ENCODE assay signal across 12 cellular contexts in the genomic region with DNA sequence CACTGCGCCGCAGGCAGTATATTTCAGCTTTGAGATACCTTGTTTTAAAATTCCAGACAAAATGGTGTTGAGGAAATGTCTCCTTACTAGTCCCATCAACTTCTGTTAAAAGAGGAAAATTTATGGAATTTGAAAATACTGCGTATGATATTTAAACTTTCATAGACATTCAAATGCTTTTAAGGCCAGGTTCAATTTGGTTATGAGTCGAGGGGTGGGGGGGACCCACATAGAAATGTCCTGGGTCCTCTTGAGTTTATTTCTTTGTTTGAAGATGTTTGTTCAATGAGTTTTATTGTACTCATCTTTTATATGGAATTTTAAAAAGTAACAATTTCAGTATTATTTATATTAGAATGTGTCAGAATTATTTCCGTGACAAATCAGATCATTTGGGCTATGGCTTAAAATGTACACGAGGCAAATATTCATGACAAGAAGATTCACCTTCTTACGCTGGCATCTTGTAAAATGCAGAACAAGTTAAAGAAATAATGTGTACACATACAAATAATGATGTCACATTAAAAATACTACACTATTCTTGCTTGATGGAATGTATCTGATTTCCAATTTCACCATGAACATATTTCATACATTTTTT. TPM values are rescaled to one million over a fixed set of nuclear protein-coding genes. Genes with fewer than 3 reads are reported as not detected.
DNase-seq lines count a peak whose midpoint lies in the region; ATAC-seq, FAIRE-seq and TF ChIP-seq lines count a peak whose summit lies in the region.
"Had no signal": no experiment of that assay in that cellular context is flagged by ENCODE, and none has a peak within 500 bp of the region (broad histone marks: within the 10 kb centered on the region; RNA-seq: fewer than 3 reads in every experiment).

No MANE protein-coding gene starts in this region.

- H3K4me1 Mint-ChIP-seq in CD14-positive monocyte = peaks cover 58% of the 10 kb centered on the region
- H3K4me1 Mint-ChIP-seq in activated naive CD8-positive, alpha-beta T cell treated with anti-CD3 and anti-CD28 coated beads, Interleukin-2, amount 50 U/mL, for 24 hours = peaks cover 45% of the 10 kb centered on the region
- H3K4me1 Mint-ChIP-seq in natural killer cell treated with Interleukin-12 subunit alpha and Interleukin-12 subunit beta and Interleukin-15 and Interleukin-18, amount 100 ng/mL, for 72 hours (ENCODE audit: low read depth in 2 of 2) = peaks cover 35 to 52% of the 10 kb centered on the region in 2 donors

- H3K4me3 ChIP-seq in mesenchymal stem cell (ENCODE audit: insufficient read depth in 1 of 2, low read depth in 1 of 2, low read length in 2 of 2) = no peak overlapping the region
- H3K4me3 ChIP-seq: MG63 had no signal

- 97% methylated on average over 5 of the region's 7 CpGs for WGBS in mesenchymal stem cell

- no peak for TF ChIP-seq POLR2A in GM12891 (IDR thresholded peaks at IDR 0.05; ENCODE audit: low read depth, low read length)
- TF ChIP-seq POLR2A in GM12892 (IDR thresholded peaks at IDR 0.05; ENCODE audit: low read depth, low read length) = no peak

- H3K4me1 ChIP-seq in mesenchymal stem cell (ENCODE audit: control insufficient read depth, insufficient read depth, low read depth, low read length) = peaks cover 14% of the 10 kb centered on the region

- H3K9me3 ChIP-seq in mesenchymal stem cell (ENCODE audit: control insufficient read depth, low read length) = no peaks in the 10 kb centered on the region
- H3K9me3 ChIP-seq: MG63 had no signal

- intact Hi-C loops in CD14-positive monocyte (cut with micrococcal nuclease) = loop anchor here (2.0 to 10.0 kb wide), 5 partner anchors 15 to 109 kb away; no protein-coding TSS in a partner anchor

- H2AFZ ChIP-seq in mesenchymal stem cell (ENCODE audit: low read depth, low read length) = no peak overlapping the region

- peaks cover 11 to 14% of the 10 kb centered on the region in 2 donors for H3K36me3 Mint-ChIP-seq in CD14-positive monocyte
- peaks cover 59% of the 10 kb centered on the region for H3K36me3 Mint-ChIP-seq in activated naive CD8-positive, alpha-beta T cell treated with anti-CD3 and anti-CD28 coated beads, Interleukin-2, amount 50 U/mL, for 24 hours (ENCODE audit: low read depth)
- peaks cover 42% of the 10 kb centered on the region for H3K36me3 Mint-ChIP-seq in natural killer cell treated with Interleukin-12 subunit alpha and Interleukin-12 subunit beta and Interleukin-15 and Interleukin-18, amount 100 ng/mL, for 72 hours

- H3K27me3 Mint-ChIP-seq in CD14-positive monocyte (ENCODE audit: low read depth in 3 of 3) = peaks cover 1 to 7% (median 3%) of the 10 kb centered on the region in 3 donors
- no peaks in the 10 kb centered on the region for H3K27me3 Mint-ChIP-seq in activated naive CD8-positive, alpha-beta T cell treated with anti-CD3 and anti-CD28 coated beads, Interleukin-2, amount 50 U/mL, for 24 hours
- H3K27me3 Mint-ChIP-seq in natural killer cell treated with Interleukin-12 subunit alpha and Interleukin-12 subunit beta and Interleukin-15 and Interleukin-18, amount 100 ng/mL, for 72 hours = no peaks in the 10 kb centered on the region

- no peak overlapping the region for H2AK5ac ChIP-seq in mesenchymal stem cell (ENCODE audit: low read length, severe bottlenecking)

- no peaks in the 10 kb centered on the region for H3K36me3 ChIP-seq in mesenchymal stem cell (ENCODE audit: control insufficient read depth in 1 of 2, insufficient read depth in 2 of 2, low read depth in 1 of 2, low read length in 2 of 2)
- H3K36me3 ChIP-seq: MG63 had no signal

- no peak overlapping the region for H3K9ac ChIP-seq in mesenchymal stem cell (ENCODE audit: low read length)

- TF ChIP-seq CTCF in CD14-positive monocyte (IDR thresholded peaks at IDR 0.05) = no peak

- DNase-seq in CD14-positive monocyte (ENCODE audit: low spot score) (no peak), GM12891 (ENCODE audit: insufficient read length, low spot score) (no peak), GM12892 (ENCODE audit: insufficient read length) (no peak), NCI-H146 treated with DMSO at 0.1 percent for 48 hours (lab: John Stamatoyannopoulos, UW; ENCODE audit: unreplicated experiment) (no peak), mesenchymal stem cell (no peak), DMS 273 (lab: John Stamatoyannopoulos, UW; ENCODE audit: unreplicated experiment) (no peak)
- DNase-seq in activated naive CD8-positive, alpha-beta T cell treated with anti-CD3 and anti-CD28 coated beads, Interleukin-2, amount 50 U/mL, for 24 hours = no peak
- no peak for DNase-seq in natural killer cell treated with Interleukin-12 subunit alpha and Interleukin-12 subunit beta and Interleukin-15 and Interleukin-18, amount 100 ng/mL, for 72 hours (ENCODE audit: low spot score)
- DNase-seq: COR-L47, dermis blood vessel endothelial cell, MG63 had no signal

- no peak overlapping the region for H2BK120ac ChIP-seq in mesenchymal stem cell (ENCODE audit: low read depth, low read length)

- peak overlapping the region; percentile 87 to 96 (median 92) for H3K27ac Mint-ChIP-seq in CD14-positive monocyte
- H3K27ac Mint-ChIP-seq in activated naive CD8-positive, alpha-beta T cell treated with anti-CD3 and anti-CD28 coated beads, Interleukin-2, amount 50 U/mL, for 24 hours = peak overlapping the region; percentile 96
- H3K27ac Mint-ChIP-seq in natural killer cell treated with Interleukin-12 subunit alpha and Interleukin-12 subunit beta and Interleukin-15 and Interleukin-18, amount 100 ng/mL, for 72 hours = peak overlapping the region in 1 of 2 donors; percentile 90

- H2BK5ac ChIP-seq in mesenchymal stem cell (ENCODE audit: low read depth, low read length, poor library complexity, severe bottlenecking) = no peak overlapping the region

- H2BK15ac ChIP-seq in mesenchymal stem cell (ENCODE audit: low read depth, poor library complexity, severe bottlenecking) = no peak overlapping the region

- H3K14ac ChIP-seq in mesenchymal stem cell (ENCODE audit: low read length in 2 of 2) = no peak overlapping the region

- no peak overlapping the region for H4K8ac ChIP-seq in mesenchymal stem cell (ENCODE audit: low read length)

- peak overlapping the region; percentile 95 to 100 for H3K4me3 Mint-ChIP-seq in CD14-positive monocyte
- H3K4me3 Mint-ChIP-seq in activated naive CD8-positive, alpha-beta T cell treated with anti-CD3 and anti-CD28 coated beads, Interleukin-2, amount 50 U/mL, for 24 hours = peak overlapping the region; percentile 92
- peak overlapping the region; percentile 98 for H3K4me3 Mint-ChIP-seq in natural killer cell treated with Interleukin-12 subunit alpha and Interleukin-12 subunit beta and Interleukin-15 and Interleukin-18, amount 100 ng/mL, for 72 hours

- no peaks in the 10 kb centered on the region for H3K9me3 Mint-ChIP-seq in CD14-positive monocyte
- H3K9me3 Mint-ChIP-seq in activated naive CD8-positive, alpha-beta T cell treated with anti-CD3 and anti-CD28 coated beads, Interleukin-2, amount 50 U/mL, for 24 hours = no peaks in the 10 kb centered on the region
- no peaks in the 10 kb centered on the region for H3K9me3 Mint-ChIP-seq in natural killer cell treated with Interleukin-12 subunit alpha and Interleukin-12 subunit beta and Interleukin-15 and Interleukin-18, amount 100 ng/mL, for 72 hours

- no peaks in the 10 kb centered on the region for H3K79me1 ChIP-seq in mesenchymal stem cell (replicated peaks; ENCODE audit: low read length, poor library complexity, severe bottlenecking)

- H3K4me2 ChIP-seq in mesenchymal stem cell (ENCODE audit: low read length, poor library complexity, severe bottlenecking) = no peak overlapping the region

- FAIRE-seq in GM12891 (lab: Jason Lieb, UNC) (peak; percentile 89), GM12892 (lab: Jason Lieb, UNC) (no peak)

- H3K27me3 ChIP-seq in mesenchymal stem cell (ENCODE audit: control insufficient read depth in 1 of 2, insufficient read depth in 1 of 2, low read length in 2 of 2) = peaks cover 69 to 73% of the 10 kb centered on the region in 2 experiments

- ATAC-seq in activated naive CD8-positive, alpha-beta T cell treated with anti-CD3 and anti-CD28 coated beads, Interleukin-2, amount 50 U/mL, for 24 hours = no peak
- ATAC-seq in natural killer cell treated with Interleukin-12 subunit alpha and Interleukin-12 subunit beta and Interleukin-15 and Interleukin-18, amount 100 ng/mL, for 72 hours = no peak
- ATAC-seq: SK-N-SH treated with all-trans-retinoic acid at 6 μM for 48 hours had no signal

- H3K18ac ChIP-seq in mesenchymal stem cell (ENCODE audit: low read depth in 1 of 2, low read length in 2 of 2) = no peak overlapping the region

- no peak overlapping the region for H4K91ac ChIP-seq in mesenchymal stem cell (ENCODE audit: low read length)

- no peak overlapping the region for H3K23ac ChIP-seq in mesenchymal stem cell (ENCODE audit: low read length in 2 of 2)

- H2BK12ac ChIP-seq in mesenchymal stem cell (ENCODE audit: low read length in 2 of 2) = no peak overlapping the region

- no peak overlapping the region for H3K4ac ChIP-seq in mesenchymal stem cell (ENCODE audit: low read depth in 1 of 2, low read length in 2 of 2)

- no peak overlapping the region for H3K27ac ChIP-seq in mesenchymal stem cell (ENCODE audit: low read length, poor library complexity, severe bottlenecking)

TF ChIP-seq in GM12891, 5 proteins besides CTCF, POLR2A, EP300 and RAD21:
- TF ChIP-seq POU2F2 (IDR thresholded peaks at IDR 0.05; ENCODE audit: low read depth, low read length) = no peak
TF ChIP-seq in GM12891: peak in this region for 0.

RNA-seq across cellular contexts. Expression of a gene that starts 1.3 kb away (rescaled TPM):
- 10 to 100 TPM; 38.4 to 80.2 TPM for polyA plus RNA-seq in CD14-positive monocyte
- polyA plus RNA-seq in GM12891 (2012; ENCODE audit: low read depth, missing spikeins) = 39.6 TPM
- 100 to 1,000 TPM; 290 to 416 TPM for total RNA-seq in natural killer cell treated with Interleukin-12 subunit alpha and Interleukin-12 subunit beta and Interleukin-15 and Interleukin-18, amount 100 ng/mL, for 72 hours
- 25.1 TPM for polyA plus RNA-seq in GM12892 (2012; ENCODE audit: missing spikeins)
- 0.01 TPM for polyA plus RNA-seq in mesenchymal stem cell (2013, experiment 1 of 2)
- polyA plus RNA-seq in mesenchymal stem cell (2013, experiment 2 of 2) = not detected
